ENCODE assay signal across 7 cellular contexts in the genomic region with DNA sequence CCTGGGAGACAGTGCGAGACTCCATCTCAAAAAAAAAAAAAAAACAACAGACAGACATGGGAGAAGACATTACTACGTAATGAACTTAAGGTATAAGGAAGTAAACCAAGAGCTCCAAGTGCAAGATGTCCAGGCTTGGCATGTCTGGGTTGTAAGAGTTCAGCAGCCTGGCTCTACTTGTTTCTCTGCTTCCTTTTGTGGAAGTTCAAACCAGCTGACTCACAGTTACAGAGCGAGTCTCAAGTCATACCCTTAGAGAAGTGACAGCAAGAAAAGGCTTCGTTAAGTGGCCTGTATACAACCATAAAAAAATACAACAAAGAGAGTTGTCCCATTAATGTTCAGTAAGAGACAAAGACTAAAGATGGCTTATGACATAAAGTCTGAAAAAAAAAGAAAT. TPM values are rescaled to one million over a fixed set of nuclear protein-coding genes. Genes with fewer than 3 reads are reported as not detected.
A peak's percentile ranks its signal among the peaks of the same experiment; 100 is the strongest.
DNase-seq lines count a peak whose midpoint lies in the region; ATAC-seq and TF ChIP-seq lines count a peak whose summit lies in the region.

No MANE protein-coding gene starts in this region.

- intact Hi-C loops in ovary (cut with DNase I): no loop called here

- TF ChIP-seq CTCF in WI38 (IDR thresholded peaks at IDR 0.05; ENCODE audit: low read depth, low read length) (no peak), cardiac muscle cell (IDR thresholded peaks at IDR 0.05; ENCODE audit: low read depth, low read length) (no peak), ovary (IDR thresholded peaks at IDR 0.05) (no peak)

- TF ChIP-seq EP300 in ovary (IDR thresholded peaks at IDR 0.05): no peak

- ATAC-seq in HG03196 (IDR thresholded peaks at IDR 0.05; ENCODE audit: unreplicated experiment): no peak

- H3K4me1 ChIP-seq in cardiac muscle cell (ENCODE audit: low read depth) (no peaks in the 10 kb centered on the region), ovary (ENCODE audit: insufficient read depth) (no peaks in the 10 kb centered on the region)

- TF ChIP-seq POLR2A in ovary (IDR thresholded peaks at IDR 0.05): no peak

- in situ Hi-C loops in KBM-7 (cut with MboI; ENCODE audit: low pct_unique_long_range_greater_than_20kb, low sequenced_read_pairs): no loop called here

- DNase-seq in KBM-7: peak; percentile 51
- peak in 1 of 2 donors; percentile 41 for DNase-seq in cardiac muscle cell (ENCODE audit: low read depth in 1 of 2, low spot score in 1 of 2)
- DNase-seq in cerebellar cortex (ENCODE audit: low spot score): no peak
- DNase-seq in ovary: no peak

- H3K36me3 ChIP-seq in cardiac muscle cell: peaks cover 35% of the 10 kb centered on the region
- no peaks in the 10 kb centered on the region for H3K36me3 ChIP-seq in ovary

- H3K4me3 ChIP-seq in WI38 (ENCODE audit: low read depth, low read length) (peak overlapping the region; percentile 85), cardiac muscle cell (peak overlapping the region; percentile 91), skin epidermis (peak overlapping the region in 5 of 7 experiments; percentile 62 to 90 (median 70)), ovary (no peak overlapping the region)

- 83 to 91% (median 88%) methylated on average over 4 of the region's 4 CpGs for WGBS in ovary, 3 donors

- no peaks in the 10 kb centered on the region for H3K9me3 ChIP-seq in cardiac muscle cell (ENCODE audit: low read depth)
- H3K9me3 ChIP-seq in ovary: no peaks in the 10 kb centered on the region

- peak overlapping the region; percentile 85 for H3K27ac ChIP-seq in cardiac muscle cell
- H3K27ac ChIP-seq in skin epidermis: peak overlapping the region in 16 of 21 experiments; percentile 63 to 97 (median 92)
- H3K27ac ChIP-seq in ovary: no peak overlapping the region

- H3K27me3 ChIP-seq in cardiac muscle cell (no peaks in the 10 kb centered on the region), ovary (no peaks in the 10 kb centered on the region)

RNA-seq across cellular contexts. Expression of a gene that starts 1.3 kb away (rescaled TPM):
- total RNA-seq in cardiac muscle cell: 29.1 and 48.7 TPM in 2 replicates
- 40.6 and 54.2 TPM in 2 replicates for polyA plus RNA-seq in cardiac muscle cell
- 10 to 100 TPM; 10.9 to 26.9 (median 23.0) TPM for total RNA-seq in ovary
- 10 to 100 TPM in 1 of 2 donors, 1 to 10 TPM in 1; 8.6 to 20.2 TPM for polyA plus RNA-seq in ovary

RNA-seq across cellular contexts. Expression of a gene that starts 24.3 kb away (rescaled TPM):
- total RNA-seq in cardiac muscle cell: 61.0 and 86.4 TPM in 2 replicates
- 26.6 and 31.5 TPM in 2 replicates for polyA plus RNA-seq in cardiac muscle cell
- total RNA-seq in ovary: 10 to 100 TPM; 38.1 to 61.1 (median 46.4) TPM
- 10 to 100 TPM; 35.4 to 47.1 TPM for polyA plus RNA-seq in ovary

RNA-seq across cellular contexts. Expression of a gene that starts 31.5 kb away (rescaled TPM):
- total RNA-seq in cardiac muscle cell (0.33 TPM in 1 of 2 replicates, not detected in the other), ovary (not detected)
- polyA plus RNA-seq in cardiac muscle cell (0.74 TPM in 1 of 2 replicates, not detected in the other), ovary (not detected)

RNA-seq across cellular contexts. Expression of a gene that starts 50.5 kb away (rescaled TPM):
- total RNA-seq in cardiac muscle cell (2.1 and 2.5 TPM in 2 replicates), ovary (10 to 100 TPM; 10.1 to 27.9 (median 19.7) TPM)
- polyA plus RNA-seq in cardiac muscle cell (1.4 and 2.3 TPM in 2 replicates), ovary (10 to 100 TPM; 12.5 to 48.9 TPM)

RNA-seq across cellular contexts. Expression of a gene that starts 52.9 kb away (rescaled TPM):
- total RNA-seq in cardiac muscle cell (19.9 and 26.4 TPM in 2 replicates), ovary (10 to 100 TPM; 20.6 to 57.5 (median 42.5) TPM)
- polyA plus RNA-seq in cardiac muscle cell (42.0 and 44.4 TPM in 2 replicates), ovary (10 to 100 TPM; 16.0 to 29.4 TPM)

Comparison
In these comparisons a context has a peak if more than half of its experiments do, and no peak if none do; other contexts are left out.
1. H3K27ac ChIP-seq: peak in cardiac muscle cell (single experiment) and skin epidermis (16 of 21); none in ovary (0 of 2).